In the genomic region with DNA sequence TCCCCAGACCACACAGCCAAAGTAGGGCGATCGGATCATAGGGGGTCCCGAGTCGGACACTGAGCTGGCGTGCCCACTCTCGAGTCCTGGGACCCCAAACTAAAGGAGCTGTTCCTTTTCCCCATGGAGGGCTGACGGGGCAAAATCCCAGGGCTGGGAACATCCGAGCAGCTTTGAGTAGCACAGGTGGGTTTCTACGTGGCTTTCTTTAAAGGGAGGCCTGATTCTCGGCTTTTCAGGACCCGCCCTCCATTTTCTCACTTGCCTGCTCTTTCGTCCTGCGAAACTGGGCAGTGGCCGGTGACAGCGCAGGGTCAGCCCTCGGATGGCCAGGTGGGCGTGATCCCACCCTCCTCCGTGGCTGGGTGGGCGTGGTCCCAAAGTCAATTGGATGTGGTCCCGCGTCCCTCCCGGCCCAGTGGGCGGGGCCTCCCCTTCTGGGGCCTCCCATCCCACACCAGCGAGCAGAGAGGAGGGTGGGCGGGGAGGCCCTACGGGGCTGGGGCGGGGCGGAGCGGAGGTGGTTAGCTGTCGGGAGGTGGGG, we compare ENCODE assay signal across 1 cellular context.
TF ChIP-seq lines count a peak whose summit lies in the region.

No MANE protein-coding gene starts in this region.

TF ChIP-seq in GM12891, 5 proteins besides CTCF, POLR2A, EP300 and RAD21:
- no peak for TF ChIP-seq TAF1 (IDR thresholded peaks at IDR 0.05; ENCODE audit: low read depth, low read length)
TF ChIP-seq in GM12891: peak in this region for 0.
